8 cellular contexts compared by ENCODE assay signal in genomic region chr1:109910123-109910962, GRCh38. TPM values are rescaled to one million over a fixed set of nuclear protein-coding genes. Genes with fewer than 3 reads are reported as not detected.
DNase-seq lines count a peak whose midpoint lies in the region; ATAC-seq and TF ChIP-seq lines count a peak whose summit lies in the region.

CSF1 (plus strand) TSS chr1:109910849; CDS start chr1:109911024, 175 bp downstream.

- peaks cover 41% of the 10 kb centered on the region for H3K36me3 ChIP-seq in MG63

- H3K9me3 Mint-ChIP-seq in activated CD4-positive, alpha-beta T cell treated with anti-CD3 and anti-CD28 coated beads, Interleukin-2, amount 10 ng/mL, durations not matched to agents 7 days and 5 days = peaks cover 4% of the 10 kb centered on the region

- CTCF ChIA-PET in activated CD4-positive, alpha-beta T cell treated with anti-CD3 and anti-CD28 coated beads, Interleukin-2, amount 10 ng/mL, durations not matched to agents 7 days and 5 days (lab: Charles Lee) = no interaction called here

- H3K4me3 ChIP-seq in MG63 = peak within 1 kb of the TSS; percentile 92

- H3K27me3 Mint-ChIP-seq in activated CD4-positive, alpha-beta T cell treated with anti-CD3 and anti-CD28 coated beads, Interleukin-2, amount 10 ng/mL, durations not matched to agents 7 days and 5 days = peaks cover 4% of the 10 kb centered on the region

- no peaks in the 10 kb centered on the region for H3K9me3 ChIP-seq in MG63

- H3K4me3 Mint-ChIP-seq in activated CD4-positive, alpha-beta T cell treated with anti-CD3 and anti-CD28 coated beads, Interleukin-2, amount 10 ng/mL, durations not matched to agents 7 days and 5 days = peak within 1 kb of the TSS; percentile 91

- peaks cover 74% of the 10 kb centered on the region for H3K4me1 Mint-ChIP-seq in activated CD4-positive, alpha-beta T cell treated with anti-CD3 and anti-CD28 coated beads, Interleukin-2, amount 10 ng/mL, durations not matched to agents 7 days and 5 days

- peak; percentile 79 for DNase-seq in GM10266 (ENCODE audit: extremely low spot score)
- DNase-seq in MG63 = peak; percentile 94
- DNase-seq in activated CD4-positive, alpha-beta T cell treated with anti-CD3 and anti-CD28 coated beads, Interleukin-2, amount 10 ng/mL, durations not matched to agents 7 days and 5 days = peak; percentile 58
- DNase-seq in kidney tubule cell (ENCODE audit: low spot score) = peak; percentile 87
- peak; percentile 39 to 47 for DNase-seq in stimulated activated CD4-positive, alpha-beta T cell treated with anti-CD3 and anti-CD28 coated beads, Interleukin-15, amount 100 ng/mL, for 48 hours (ENCODE audit: low read depth in 2 of 2)
- DNase-seq in NCI-H446 treated with DMSO at 0.1 percent for 48 hours (lab: John Stamatoyannopoulos, UW) = no peak

- peak within 1 kb of the TSS; percentile 96 for H3K27ac Mint-ChIP-seq in activated CD4-positive, alpha-beta T cell treated with anti-CD3 and anti-CD28 coated beads, Interleukin-2, amount 10 ng/mL, durations not matched to agents 7 days and 5 days

- no peak for ATAC-seq in HG03025 (IDR thresholded peaks at IDR 0.05; ENCODE audit: low FRiP score, unreplicated experiment)

- H3K27ac ChIP-seq in cingulate gyrus (ENCODE audit: low read depth, low read length) = peak within 1 kb of the TSS; percentile 76

- no peak for TF ChIP-seq CTCF in GM10266 (IDR thresholded peaks at IDR 0.05; ENCODE audit: control insufficient read depth, insufficient read depth, low read depth, missing control alignments)

- POLR2A ChIA-PET in activated CD4-positive, alpha-beta T cell treated with anti-CD3 and anti-CD28 coated beads, Interleukin-2, amount 10 ng/mL, durations not matched to agents 7 days and 5 days (lab: Charles Lee) = no interaction called here

- H3K36me3 Mint-ChIP-seq in activated CD4-positive, alpha-beta T cell treated with anti-CD3 and anti-CD28 coated beads, Interleukin-2, amount 10 ng/mL, durations not matched to agents 7 days and 5 days (ENCODE audit: low read depth) = peaks cover 19% of the 10 kb centered on the region

- H3K27me3 ChIP-seq in MG63 = no peaks in the 10 kb centered on the region

RNA-seq across cellular contexts. Expression of gene CSF1, which starts in this region (rescaled TPM):
- total RNA-seq in MG63 (2014; rRNA removed; shearing (Covaris generic); ENCODE audit: low replicate concordance) = 155 and 224 TPM in 2 replicates
- total RNA-seq in activated CD4-positive, alpha-beta T cell treated with anti-CD3 and anti-CD28 coated beads, Interleukin-2, amount 10 ng/mL, durations not matched to agents 7 days and 5 days = 10 to 100 TPM; 39.5 to 42.4 TPM
